8 cellular contexts compared by ENCODE assay signal in the genomic region with DNA sequence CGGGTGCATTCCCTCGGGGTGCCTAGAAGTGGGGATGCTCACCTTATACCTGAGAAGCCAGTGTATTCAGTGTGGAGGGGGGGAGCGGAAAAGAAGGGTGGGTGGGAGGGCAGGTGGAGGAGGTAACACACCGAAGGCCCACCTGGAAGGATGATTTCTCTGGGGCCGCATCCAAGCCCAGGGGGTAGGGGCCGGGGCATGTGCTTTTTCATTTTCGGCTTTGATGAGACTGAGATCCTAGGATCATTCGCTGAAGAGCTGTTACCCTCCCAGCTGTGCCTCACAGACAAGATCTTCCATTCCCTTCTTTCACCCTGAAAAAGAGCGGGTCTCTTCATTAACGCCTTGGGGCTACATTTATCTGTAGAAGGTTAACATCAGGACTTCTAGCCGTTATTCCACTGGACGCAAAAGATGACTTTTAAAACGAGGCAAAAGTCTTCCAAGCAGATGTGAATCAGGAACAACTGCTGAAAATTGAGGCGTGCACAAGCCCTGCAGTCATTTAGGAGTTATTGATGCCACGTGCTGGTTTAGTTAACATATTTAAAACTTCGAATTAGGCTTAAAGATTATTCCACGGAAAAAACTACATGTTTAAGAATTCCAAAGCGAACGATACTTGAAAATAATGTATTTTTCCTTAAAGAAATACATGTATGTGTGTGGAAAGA. TPM values are rescaled to one million over a fixed set of nuclear protein-coding genes. Genes with fewer than 3 reads are reported as not detected.
A peak's percentile ranks its signal among the peaks of the same experiment; 100 is the strongest.
DNase-seq lines count a peak whose midpoint lies in the region; ATAC-seq and TF ChIP-seq lines count a peak whose summit lies in the region.

No MANE protein-coding gene starts in this region.

- TF ChIP-seq CTCF in gastroesophageal sphincter (IDR thresholded peaks at IDR 0.05), result no peak

- peaks cover 16% of the 10 kb centered on the region for H3K36me3 ChIP-seq in SK-N-MC (ENCODE audit: insufficient read depth, low read length)
- H3K36me3 ChIP-seq in gastroesophageal sphincter, result no peaks in the 10 kb centered on the region
- H3K36me3 ChIP-seq in skeletal muscle tissue (ENCODE audit: control insufficient read depth in 3 of 3, insufficient read depth in 3 of 3, low read length in 3 of 3), result no peaks in the 10 kb centered on the region

- peak; percentile 2 for ATAC-seq in GM18868 (IDR thresholded peaks at IDR 0.05; ENCODE audit: unreplicated experiment)
- ATAC-seq in gastroesophageal sphincter, result no peak

- H3K4me3 ChIP-seq in SK-N-MC (peak overlapping the region; percentile 82), gastroesophageal sphincter (peak overlapping the region; percentile 59 to 83), skeletal muscle tissue (ENCODE audit: low read length in 3 of 3) (peak overlapping the region in 2 of 3 donors; percentile 46 to 81)

- no peak for TF ChIP-seq EP300 in gastroesophageal sphincter (IDR thresholded peaks at IDR 0.05)

- H3K27ac ChIP-seq in SK-N-MC (peak overlapping the region; percentile 61), gastroesophageal sphincter (peak overlapping the region in 1 of 4 donors; percentile 67), skeletal muscle tissue (ENCODE audit: low read depth, low read length) (no peak overlapping the region)

- peaks cover 0 to 27% (median 6%) of the 10 kb centered on the region in 3 donors for H3K4me1 ChIP-seq in gastroesophageal sphincter
- H3K4me1 ChIP-seq in skeletal muscle tissue (ENCODE audit: control insufficient read depth in 3 of 3, insufficient read depth in 3 of 3, low read length in 3 of 3), result peaks cover 5 to 7% (median 6%) of the 10 kb centered on the region in 3 donors

- TF ChIP-seq POLR2A in gastroesophageal sphincter (IDR thresholded peaks at IDR 0.05), result no peak

- H3K9ac ChIP-seq in SK-N-MC (ENCODE audit: insufficient read length) (peak overlapping the region; percentile 68), skeletal muscle tissue (ENCODE audit: low read depth in 1 of 3, low read length in 3 of 3) (peak overlapping the region in 2 of 3 donors; percentile 4 to 69)

- H3K9me3 ChIP-seq in SK-N-MC (ENCODE audit: low read depth, low read length), result no peaks in the 10 kb centered on the region
- no peaks in the 10 kb centered on the region for H3K9me3 ChIP-seq in gastroesophageal sphincter
- H3K9me3 ChIP-seq in skeletal muscle tissue (ENCODE audit: control insufficient read depth in 3 of 3, low read length in 3 of 3), result no peaks in the 10 kb centered on the region

- WGBS in gastroesophageal sphincter (ENCODE audit: low coverage in 1 of 2), 2 donors, result 25 to 27% methylated on average over 15 to 18 of the region's 19 CpGs

- DNase-seq in SK-N-MC (ENCODE audit: low read depth, low spot score) (no peak), inferior parietal cortex (ENCODE audit: extremely low spot score) (no peak), SIG-M5 (lab: John Stamatoyannopoulos, UW) (no peak)
- no peak for DNase-seq in NK-92 treated with Interleukin-12 subunit alpha and Interleukin-12 subunit beta, amount 100 ng/mL, for 24 hours (lab: John Stamatoyannopoulos, UW)
- DNase-seq in activated naive CD4-positive, alpha-beta T cell (lab: John Stamatoyannopoulos, UW), result no peak

- H3K27me3 ChIP-seq in gastroesophageal sphincter, result peaks cover 16% of the 10 kb centered on the region
- H3K27me3 ChIP-seq in skeletal muscle tissue (ENCODE audit: control insufficient read depth in 3 of 3, insufficient read depth in 3 of 3, low read length in 3 of 3), result peaks cover 0 to 5% (median 3%) of the 10 kb centered on the region in 3 donors

RNA-seq across cellular contexts. Expression of a gene that starts 1.1 kb away (rescaled TPM):
- total RNA-seq in gastroesophageal sphincter (10 to 100 TPM; 15.1 to 45.0 (median 26.8) TPM), skeletal muscle tissue (176 TPM)
